ENCODE assay signal across 9 cellular contexts in the genomic region with DNA sequence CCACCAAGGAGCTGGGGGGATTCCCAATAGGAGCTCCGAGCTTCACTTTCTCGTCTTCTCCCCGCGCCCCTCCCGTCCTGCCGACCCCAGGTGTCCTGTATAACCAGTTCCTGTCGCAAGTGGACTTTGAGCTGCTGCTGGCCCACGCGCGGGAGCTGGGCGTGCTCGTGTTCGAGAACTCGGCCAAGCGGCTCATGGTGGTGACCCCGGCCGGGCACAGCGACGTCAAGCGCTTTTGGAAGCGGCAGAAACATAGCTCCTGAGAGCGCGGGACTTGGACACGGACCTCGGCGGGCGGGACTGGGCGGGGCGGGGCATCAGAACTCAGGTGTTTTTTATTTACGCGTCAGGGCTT. TPM values are rescaled to one million over a fixed set of nuclear protein-coding genes. Genes with fewer than 3 reads are reported as not detected.
DNase-seq lines count a peak whose midpoint lies in the region; ATAC-seq, FAIRE-seq and TF ChIP-seq lines count a peak whose summit lies in the region.
"Had no signal": no experiment of that assay in that cellular context is flagged by ENCODE, and none has a peak within 500 bp of the region (broad histone marks: within the 10 kb centered on the region; RNA-seq: fewer than 3 reads in every experiment).

No MANE protein-coding gene starts in this region.

- H3K9me3 Mint-ChIP-seq in CD4-positive, CD25-positive, alpha-beta regulatory T cell: no peaks in the 10 kb centered on the region
- no peaks in the 10 kb centered on the region for H3K9me3 Mint-ChIP-seq in naive thymus-derived CD4-positive, alpha-beta T cell

- H3K27me3 Mint-ChIP-seq in CD4-positive, CD25-positive, alpha-beta regulatory T cell: no peaks in the 10 kb centered on the region
- H3K27me3 Mint-ChIP-seq in naive thymus-derived CD4-positive, alpha-beta T cell: no peaks in the 10 kb centered on the region

- no peaks in the 10 kb centered on the region for H3K27me3 ChIP-seq in CD4-positive, CD25-positive, alpha-beta regulatory T cell (ENCODE audit: control insufficient read depth, insufficient read depth, low read length)
- H3K27me3 ChIP-seq in HL-60 (ENCODE audit: insufficient read depth, poor library complexity, severe bottlenecking): no peaks in the 10 kb centered on the region
- H3K27me3 ChIP-seq in naive thymus-derived CD4-positive, alpha-beta T cell (ENCODE audit: control insufficient read depth in 2 of 2, insufficient read depth in 2 of 2, low read length in 2 of 2): no peaks in the 10 kb centered on the region

- H3K27ac ChIP-seq in CD4-positive, CD25-positive, alpha-beta regulatory T cell (ENCODE audit: insufficient read depth, low read length, poor library complexity, severe bottlenecking): peak overlapping the region; percentile 70
- H3K27ac ChIP-seq in HL-60 (replicated peaks) (no peak overlapping the region), coronary artery (peak overlapping the region; percentile 73 to 91)
- peak overlapping the region; percentile 78 for H3K27ac ChIP-seq in naive thymus-derived CD4-positive, alpha-beta T cell (ENCODE audit: low read depth, low read length)

- no peak for DNase-seq in CD4-positive, CD25-positive, alpha-beta regulatory T cell
- peak in 1 of 2 experiments; percentile 8 for DNase-seq in HL-60 (ENCODE audit: low read depth in 1 of 2, low spot score in 1 of 2)
- DNase-seq in coronary artery (ENCODE audit: low spot score): no peak
- no peak for DNase-seq in naive thymus-derived CD4-positive, alpha-beta T cell
- DNase-seq in NK-92 (lab: John Stamatoyannopoulos, UW; ENCODE audit: unreplicated experiment): no peak
- DNase-seq in left colon: no peak
- DNase-seq in frontal cortex (ENCODE audit: low spot score in 2 of 2): no peak
- no peak for DNase-seq in NCI-H2196 treated with DMSO at 0.1 percent for 48 hours (lab: John Stamatoyannopoulos, UW; ENCODE audit: unreplicated experiment)

- FAIRE-seq in frontal cortex (lab: Jason Lieb, UNC): no peak

- H3K36me3 Mint-ChIP-seq in CD4-positive, CD25-positive, alpha-beta regulatory T cell: peaks cover 30% of the 10 kb centered on the region
- H3K36me3 Mint-ChIP-seq in naive thymus-derived CD4-positive, alpha-beta T cell: peaks cover 6 to 38% (median 13%) of the 10 kb centered on the region in 5 donors

- H3K4me1 ChIP-seq in CD4-positive, CD25-positive, alpha-beta regulatory T cell (ENCODE audit: control insufficient read depth, insufficient read depth, low read length, poor library complexity, severe bottlenecking): peaks cover 25% of the 10 kb centered on the region
- peaks cover 18 to 21% of the 10 kb centered on the region in 2 donors for H3K4me1 ChIP-seq in naive thymus-derived CD4-positive, alpha-beta T cell (ENCODE audit: control insufficient read depth in 2 of 2, insufficient read depth in 2 of 2, low read length in 2 of 2)

- peak overlapping the region; percentile 92 to 96 (median 93) for H3K4me3 Mint-ChIP-seq in CD4-positive, CD25-positive, alpha-beta regulatory T cell
- H3K4me3 Mint-ChIP-seq in naive thymus-derived CD4-positive, alpha-beta T cell: peak overlapping the region; percentile 87 to 96 (median 92)

- no peak for TF ChIP-seq CTCF in HL-60 (IDR thresholded peaks at IDR 0.05; ENCODE audit: insufficient read depth, low read length)
- no peak for TF ChIP-seq CTCF in coronary artery (IDR thresholded peaks at IDR 0.05)

- POLR2A ChIA-PET in naive thymus-derived CD4-positive, alpha-beta T cell (lab: Charles Lee): interaction anchor here (0.7 to 2.0 kb wide), 8 partner anchors 10 to 419 kb away, joined by 3 to 9 read pairs (median 4); no protein-coding TSS in a partner anchor

- intact Hi-C loops in naive thymus-derived CD4-positive, alpha-beta T cell (cut with micrococcal nuclease): loop anchor here (1.0 to 2.0 kb wide), 4 partner anchors 27 to 245 kb away; partner anchors contain the start of genes DDR1 (in 1 of the 2) and TCF19 (in 1 of the 2)
- intact Hi-C loops in left colon (cut with DNase I, micrococcal nuclease): no loop called here

- no peaks in the 10 kb centered on the region for H3K9me3 ChIP-seq in CD4-positive, CD25-positive, alpha-beta regulatory T cell (ENCODE audit: control insufficient read depth in 2 of 2, low read length in 2 of 2)
- H3K9me3 ChIP-seq in naive thymus-derived CD4-positive, alpha-beta T cell (ENCODE audit: control insufficient read depth in 2 of 3, low read length in 3 of 3): no peaks in the 10 kb centered on the region

- CTCF ChIA-PET in naive thymus-derived CD4-positive, alpha-beta T cell (lab: Charles Lee): interaction anchor here (0.5 to 4.1 kb wide), 12 partner anchors 10 to 279 kb away, joined by 3 to 28 read pairs (median 3); no protein-coding TSS in a partner anchor

- H3K36me3 ChIP-seq in CD4-positive, CD25-positive, alpha-beta regulatory T cell (ENCODE audit: control insufficient read depth, insufficient read depth, low read length): peaks cover 23% of the 10 kb centered on the region
- peaks cover 0 to 36% (median 0%) of the 10 kb centered on the region in 3 experiments for H3K36me3 ChIP-seq in naive thymus-derived CD4-positive, alpha-beta T cell (ENCODE audit: control insufficient read depth in 2 of 3, insufficient read depth in 3 of 3, low read length in 3 of 3)

- no peak for ATAC-seq in CD4-positive, CD25-positive, alpha-beta regulatory T cell (ENCODE audit: low read depth in 2 of 2)
- no peak for ATAC-seq in naive thymus-derived CD4-positive, alpha-beta T cell
- ATAC-seq in left colon: no peak

- no peak overlapping the region for H3K4me3 ChIP-seq in CD4-positive, CD25-positive, alpha-beta regulatory T cell (ENCODE audit: low read depth, low read length)
- H3K4me3 ChIP-seq in HL-60 (replicated peaks; ENCODE audit: insufficient read depth, low read length): peak overlapping the region; percentile 56
- peak overlapping the region; percentile 73 for H3K4me3 ChIP-seq in coronary artery
- H3K4me3 ChIP-seq in naive thymus-derived CD4-positive, alpha-beta T cell (ENCODE audit: low read length): peak overlapping the region; percentile 64

- H3K4me1 Mint-ChIP-seq in CD4-positive, CD25-positive, alpha-beta regulatory T cell: peaks cover 7 to 56% (median 32%) of the 10 kb centered on the region in 4 donors
- peaks cover 26 to 57% (median 46%) of the 10 kb centered on the region in 7 donors for H3K4me1 Mint-ChIP-seq in naive thymus-derived CD4-positive, alpha-beta T cell

- peak overlapping the region; percentile 54 to 93 (median 69) for H3K27ac Mint-ChIP-seq in CD4-positive, CD25-positive, alpha-beta regulatory T cell
- peak overlapping the region in 8 of 9 donors; percentile 39 to 88 (median 76) for H3K27ac Mint-ChIP-seq in naive thymus-derived CD4-positive, alpha-beta T cell

RNA-seq across cellular contexts. Expression of gene VARS2, which starts 0.3 kb away (rescaled TPM):
- 19.8 TPM for total RNA-seq in CD4-positive, CD25-positive, alpha-beta regulatory T cell
- polyA plus RNA-seq in CD4-positive, CD25-positive, alpha-beta regulatory T cell: 10 to 100 TPM; 12.9 to 20.7 (median 15.9) TPM
- total RNA-seq in naive thymus-derived CD4-positive, alpha-beta T cell: 10 to 100 TPM; 22.2 to 47.3 (median 37.9) TPM
- 10 to 100 TPM; 17.1 to 18.9 TPM for polyA plus RNA-seq in naive thymus-derived CD4-positive, alpha-beta T cell
- total RNA-seq in left colon (10 to 100 TPM; 17.7 to 34.8 TPM), frontal cortex (22.4 TPM)

RNA-seq across cellular contexts. Expression of gene GTF2H4, which starts 5.7 kb away (rescaled TPM):
- total RNA-seq in CD4-positive, CD25-positive, alpha-beta regulatory T cell: 15.5 TPM
- 1 to 10 TPM; 6.8 to 7.8 (median 7.0) TPM for polyA plus RNA-seq in CD4-positive, CD25-positive, alpha-beta regulatory T cell
- total RNA-seq in naive thymus-derived CD4-positive, alpha-beta T cell: 10 to 100 TPM; 18.8 to 42.3 (median 32.2) TPM
- polyA plus RNA-seq in naive thymus-derived CD4-positive, alpha-beta T cell: 10 to 100 TPM in 1 of 2 donors, 1 to 10 TPM in 1; 8.0 to 12.1 TPM
- total RNA-seq in left colon: 10 to 100 TPM; 18.3 to 34.4 TPM
- 15.5 TPM for total RNA-seq in frontal cortex

RNA-seq across cellular contexts. Expression of gene SFTA2, which starts 18.3 kb away (rescaled TPM):
- not detected for total RNA-seq in CD4-positive, CD25-positive, alpha-beta regulatory T cell
- under 1 TPM in 2 of 4 donors, not detected in 2; 0.25 to 0.32 TPM for polyA plus RNA-seq in CD4-positive, CD25-positive, alpha-beta regulatory T cell
- not detected for total RNA-seq in naive thymus-derived CD4-positive, alpha-beta T cell
- under 1 TPM in 1 of 2 donors, not detected in 1; 0.34 TPM for polyA plus RNA-seq in naive thymus-derived CD4-positive, alpha-beta T cell
- total RNA-seq in left colon (not detected), frontal cortex (not detected)
- total RNA-seq: left cardiac atrium had no signal

RNA-seq across cellular contexts. Expression of gene MUCL3, which starts 27.1 kb away (rescaled TPM):
- not detected for total RNA-seq in CD4-positive, CD25-positive, alpha-beta regulatory T cell
- polyA plus RNA-seq in CD4-positive, CD25-positive, alpha-beta regulatory T cell: not detected
- total RNA-seq in naive thymus-derived CD4-positive, alpha-beta T cell: not detected
- not detected for polyA plus RNA-seq in naive thymus-derived CD4-positive, alpha-beta T cell
- not detected for total RNA-seq in left colon
- not detected for total RNA-seq in frontal cortex
- total RNA-seq: left cardiac atrium had no signal

RNA-seq across cellular contexts. Expression of gene DDR1, which starts 29.4 kb away (rescaled TPM):
- 5.0 TPM for total RNA-seq in CD4-positive, CD25-positive, alpha-beta regulatory T cell
- 1 to 10 TPM; 1.2 to 3.5 (median 1.9) TPM for polyA plus RNA-seq in CD4-positive, CD25-positive, alpha-beta regulatory T cell
- total RNA-seq in naive thymus-derived CD4-positive, alpha-beta T cell: 10 to 100 TPM; 13.7 to 23.8 (median 18.6) TPM
- 1 to 10 TPM; 1.8 to 8.6 TPM for polyA plus RNA-seq in naive thymus-derived CD4-positive, alpha-beta T cell
- total RNA-seq in left colon: 100 to 1,000 TPM; 297 to 333 TPM
- total RNA-seq in frontal cortex: 106 TPM

Comparison
In these comparisons a context has a peak if more than half of its experiments do, and no peak if none do; other contexts are left out.
1. intact Hi-C loops: an anchor here in naive thymus-derived CD4-positive, alpha-beta T cell (1.0 to 2.0 kb wide); none called in left colon.